In genomic region chr1:73635021-73635420, GRCh38 we compare ENCODE assay signal across 23 cellular contexts.
DNase-seq lines count a peak whose midpoint lies in the region; ATAC-seq, FAIRE-seq and TF ChIP-seq lines count a peak whose summit lies in the region.
"Had no signal": no experiment of that assay in that cellular context is flagged by ENCODE, and none has a peak within 500 bp of the region (broad histone marks: within the 10 kb centered on the region; RNA-seq: fewer than 3 reads in every experiment).

No MANE protein-coding gene starts in this region.

- H3K27ac ChIP-seq in GM12878 (ENCODE audit: control insufficient read depth, insufficient read depth) (no peak overlapping the region), mesendoderm (ENCODE audit: low read depth, low read length) (no peak overlapping the region)
- H3K27ac ChIP-seq: A549, BLaER1, breast epithelium, SK-N-MC, suprapubic skin had no signal

- H3K23ac ChIP-seq in mesendoderm (ENCODE audit: low read length), result no peak overlapping the region

- SMC1A ChIA-PET in GM12878 (lab: Charles Lee; ENCODE audit: uncharacterized antibody, unreplicated experiment), result no interaction called here

- no peaks in the 10 kb centered on the region for H3K4me1 ChIP-seq in Loucy (ENCODE audit: insufficient read depth, low read length, poor library complexity, severe bottlenecking)
- H3K4me1 ChIP-seq in GM12878 (ENCODE audit: control insufficient read depth, insufficient read depth, low read length), result no peaks in the 10 kb centered on the region
- no peaks in the 10 kb centered on the region for H3K4me1 ChIP-seq in mesendoderm (ENCODE audit: control insufficient read depth, low read depth, low read length)
- H3K4me1 ChIP-seq: A549, BLaER1, breast epithelium, suprapubic skin had no signal

- no peaks in the 10 kb centered on the region for H3K79me2 ChIP-seq in Loucy (ENCODE audit: insufficient read depth, low read length)
- H3K79me2 ChIP-seq in GM12878 (ENCODE audit: control insufficient read depth, insufficient read depth, low read length), result no peaks in the 10 kb centered on the region
- no peaks in the 10 kb centered on the region for H3K79me2 ChIP-seq in mesendoderm (ENCODE audit: control insufficient read depth, insufficient read depth, low read length)

- H2AFZ ChIP-seq in Loucy (ENCODE audit: low read length) (no peak overlapping the region), GM12878 (ENCODE audit: control insufficient read depth, low read depth, low read length) (no peak overlapping the region)

- no peak for TF ChIP-seq EP300 in GM12878 (IDR thresholded peaks at IDR 0.05; ENCODE audit: borderline replicate concordance in 1 of 2, control insufficient read depth in 1 of 2, low read depth in 2 of 2, low read length in 2 of 2)

- no peak for TF ChIP-seq POLR2A in GM12878 (IDR thresholded peaks at IDR 0.05; ENCODE audit: low read depth, low read length)

- H2BK120ac ChIP-seq in mesendoderm (ENCODE audit: low read depth, low read length), result no peak overlapping the region

- peak; percentile 28 for DNase-seq in NCI-H748 (lab: John Stamatoyannopoulos, UW; ENCODE audit: unreplicated experiment)
- DNase-seq in NCI-H748 treated with DMSO at 0.1 percent for 48 hours (lab: John Stamatoyannopoulos, UW), result no peak
- no peak for DNase-seq in GM12878 (ENCODE audit: low read depth, low spot score)
- DNase-seq in mesendoderm, result peak; percentile 25
- DNase-seq in DMS153 (lab: John Stamatoyannopoulos, UW), result no peak
- no peak for DNase-seq in stimulated activated CD4-positive, alpha-beta T cell treated with anti-CD3 and anti-CD28 coated beads, Interleukin-4, amount 100 ng/mL, for 1 hour
- no peak for DNase-seq in activated CD4-positive, alpha-beta T cell treated with anti-CD3 and anti-CD28 coated beads, Interleukin-2, amount 50 U/mL, for 1 hour
- DNase-seq: activated B cell treated with CpG ODN at 0.5 μM for 24 hours; activated CD4-positive, alpha-beta memory T cell treated with anti-CD3 and anti-CD28 coated beads, Interleukin-2, amount 10 ng/mL, durations not matched to agents 7 days and 5 days; activated T-cell treated with anti-CD3 and anti-CD28 coated beads for 4 hours; cortex of kidney; head of caudate nucleus; left ventricle myocardium superior; NCI-H1048; NCI-H2029; NCI-H446 had no signal

- H2BK5ac ChIP-seq in mesendoderm (ENCODE audit: low read length), result no peak overlapping the region

- H3K27me3 ChIP-seq in Loucy (ENCODE audit: insufficient read depth, low read length, poor library complexity, severe bottlenecking), result no peaks in the 10 kb centered on the region
- H3K27me3 ChIP-seq in GM12878 (replicated peaks in 1 of 2; ENCODE audit: control insufficient read depth in 2 of 2, insufficient read depth in 2 of 2, low read length in 1 of 2), result no peaks in the 10 kb centered on the region
- H3K27me3 ChIP-seq in mesendoderm (ENCODE audit: insufficient read depth, low read length, poor library complexity), result no peaks in the 10 kb centered on the region
- H3K27me3 ChIP-seq: BLaER1, breast epithelium, suprapubic skin had no signal

- H3K9me3 ChIP-seq in Loucy (ENCODE audit: insufficient read depth, low read depth, low read length), result no peaks in the 10 kb centered on the region
- no peaks in the 10 kb centered on the region for H3K9me3 ChIP-seq in GM12878 (replicated peaks; ENCODE audit: control insufficient read depth, insufficient read depth, low read length)
- H3K9me3 ChIP-seq: A549, BLaER1, breast epithelium, suprapubic skin had no signal

- no peaks in the 10 kb centered on the region for H3K9me2 ChIP-seq in Loucy (replicated peaks; ENCODE audit: low read depth, low read length)

- no peak for FAIRE-seq in GM12878 (lab: Jason Lieb, UNC)
- FAIRE-seq: A549, HTR-8/SVneo had no signal

- CTCF ChIA-PET in GM12878 (lab: Yijun Ruan, JAX), result no interaction called here

- no peak overlapping the region for H2AK5ac ChIP-seq in mesendoderm (ENCODE audit: low read length)

- no peak overlapping the region for H4K5ac ChIP-seq in mesendoderm (ENCODE audit: low read length)

- 18% methylated on average over 3 of the region's 3 CpGs for WGBS in GM12878 (ENCODE audit: insufficient coverage, insufficient replicate concordance, low lambda C conversion rate, missing lambda C conversion rate)
- no CpG with 5 or more reads among the region's 3 CpGs for WGBS in mesendoderm (ENCODE audit: extremely low coverage, insufficient coverage, low lambda C conversion rate)

- no TSS peak for BruUV-seq in GM12878 (replicated peaks; lab: Mats Ljungman, UMichigan)

- no peaks in the 10 kb centered on the region for H3K79me1 ChIP-seq in mesendoderm (ENCODE audit: low read length)

- H3K36me3 ChIP-seq in Loucy (ENCODE audit: insufficient read depth, low read length) (no peaks in the 10 kb centered on the region), GM12878 (ENCODE audit: control insufficient read depth in 2 of 2, insufficient read depth in 2 of 2, low read length in 1 of 2) (no peaks in the 10 kb centered on the region), mesendoderm (ENCODE audit: control insufficient read depth, insufficient read depth, low read length) (no peaks in the 10 kb centered on the region)
- H3K36me3 ChIP-seq: BLaER1, breast epithelium, suprapubic skin had no signal

- no peak overlapping the region for H2BK15ac ChIP-seq in mesendoderm (replicated peaks; ENCODE audit: low read depth)

- no peak overlapping the region for H3K18ac ChIP-seq in mesendoderm (ENCODE audit: low read length)

- H3F3A ChIP-seq in Loucy (ENCODE audit: low read depth), result no peaks in the 10 kb centered on the region

- POLR2A ChIA-PET in GM12878 (lab: Charles Lee), result no interaction called here

- TF ChIP-seq CTCF in Loucy (conservative IDR thresholded peaks at IDR 0.05; ENCODE audit: low read length), result peak; percentile 37; the same call in 1 of the 2 replicates
- no peak; a peak in 1 of 6 replicates for TF ChIP-seq CTCF in GM12878 (IDR thresholded peaks at IDR 0.05 in 2 of 3, conservative IDR thresholded peaks at IDR 0.05 in 1 of 3; ENCODE audit: control insufficient read depth in 2 of 3, extremely low read depth in 1 of 3, insufficient read depth in 1 of 3, low read depth in 3 of 3, low read length in 3 of 3)

- no peak overlapping the region for H3K4ac ChIP-seq in mesendoderm (ENCODE audit: low read depth, low read length)

- H3K4me2 ChIP-seq in Loucy (ENCODE audit: low read depth, low read length, poor library complexity, severe bottlenecking) (no peak overlapping the region), GM12878 (ENCODE audit: control insufficient read depth, insufficient read depth) (no peak overlapping the region), mesendoderm (ENCODE audit: low read length) (no peak overlapping the region)
- H3K4me2 ChIP-seq: A549, BLaER1 had no signal

- intact Hi-C loops in GM12878 (cut with micrococcal nuclease; ENCODE audit: unreplicated experiment), result no loop called here

- ATAC-seq in GM12878, result peak; percentile 46; the same call in 1 of the 3 replicates
- ATAC-seq: A549, left ventricle myocardium superior had no signal

- H3K4me3 ChIP-seq in Loucy (ENCODE audit: low read length, poor library complexity, severe bottlenecking) (no peak overlapping the region), GM12878 (no peak overlapping the region), mesendoderm (ENCODE audit: low read length) (no peak overlapping the region)
- H3K4me3 ChIP-seq: A549, BLaER1, breast epithelium, SK-N-MC, suprapubic skin had no signal

- RAD21 ChIA-PET in GM12878 (lab: Charles Lee; ENCODE audit: unreplicated experiment), result no interaction called here

- TF ChIP-seq RAD21 in GM12878 (IDR thresholded peaks at IDR 0.05; ENCODE audit: insufficient read depth, low read depth, low read length), result peak; percentile 37; the same call in 1 of the 2 replicates

- no peak overlapping the region for H3K56ac ChIP-seq in mesendoderm (ENCODE audit: low read length)

- in situ Hi-C loops in GM12878 (cut with MboI), result no loop called here

- no peak overlapping the region for H4K8ac ChIP-seq in mesendoderm (ENCODE audit: low read depth, low read length)

- H4K20me1 ChIP-seq in Loucy (ENCODE audit: insufficient read depth, low read length, poor library complexity, severe bottlenecking) (no peaks in the 10 kb centered on the region), GM12878 (ENCODE audit: control insufficient read depth, insufficient read depth) (no peaks in the 10 kb centered on the region)
- H4K20me1 ChIP-seq: BLaER1 had no signal

- H3K9ac ChIP-seq in Loucy (ENCODE audit: low read depth, low read length, poor library complexity, severe bottlenecking), result no peak overlapping the region
- no peak overlapping the region for H3K9ac ChIP-seq in GM12878 (ENCODE audit: control insufficient read depth, insufficient read depth, low read length)
- H3K9ac ChIP-seq in mesendoderm (ENCODE audit: low read length), result no peak overlapping the region
- H3K9ac ChIP-seq: BLaER1 had no signal

TF ChIP-seq in GM12878, 131 proteins besides CTCF, POLR2A, EP300 and RAD21 (continues in another document):
- TF ChIP-seq SRF (IDR thresholded peaks at IDR 0.05; ENCODE audit: low read depth in 2 of 2, low read length in 2 of 2) (no peak), MYC (IDR thresholded peaks at IDR 0.05; ENCODE audit: insufficient read depth, insufficient read length, insufficient replicate concordance, low read length, severe bottlenecking) (no peak), FOS (IDR thresholded peaks at IDR 0.05; ENCODE audit: borderline replicate concordance, extremely low read depth, insufficient read length) (no peak)

Comparison
In these comparisons a context has a peak if more than half of its experiments do, and no peak if none do; other contexts are left out.
1. DNase-seq: peak in NCI-H748 (single experiment) and mesendoderm (single experiment); none in NCI-H748 treated with DMSO at 0.1 percent for 48 hours (single experiment), GM12878 (single experiment), DMS153 (single experiment), stimulated activated CD4-positive, alpha-beta T cell treated with anti-CD3 and anti-CD28 coated beads, Interleukin-4, amount 100 ng/mL, for 1 hour (single experiment) and activated CD4-positive, alpha-beta T cell treated with anti-CD3 and anti-CD28 coated beads, Interleukin-2, amount 50 U/mL, for 1 hour (single experiment).